8 cellular contexts compared by ENCODE assay signal in the genomic region with DNA sequence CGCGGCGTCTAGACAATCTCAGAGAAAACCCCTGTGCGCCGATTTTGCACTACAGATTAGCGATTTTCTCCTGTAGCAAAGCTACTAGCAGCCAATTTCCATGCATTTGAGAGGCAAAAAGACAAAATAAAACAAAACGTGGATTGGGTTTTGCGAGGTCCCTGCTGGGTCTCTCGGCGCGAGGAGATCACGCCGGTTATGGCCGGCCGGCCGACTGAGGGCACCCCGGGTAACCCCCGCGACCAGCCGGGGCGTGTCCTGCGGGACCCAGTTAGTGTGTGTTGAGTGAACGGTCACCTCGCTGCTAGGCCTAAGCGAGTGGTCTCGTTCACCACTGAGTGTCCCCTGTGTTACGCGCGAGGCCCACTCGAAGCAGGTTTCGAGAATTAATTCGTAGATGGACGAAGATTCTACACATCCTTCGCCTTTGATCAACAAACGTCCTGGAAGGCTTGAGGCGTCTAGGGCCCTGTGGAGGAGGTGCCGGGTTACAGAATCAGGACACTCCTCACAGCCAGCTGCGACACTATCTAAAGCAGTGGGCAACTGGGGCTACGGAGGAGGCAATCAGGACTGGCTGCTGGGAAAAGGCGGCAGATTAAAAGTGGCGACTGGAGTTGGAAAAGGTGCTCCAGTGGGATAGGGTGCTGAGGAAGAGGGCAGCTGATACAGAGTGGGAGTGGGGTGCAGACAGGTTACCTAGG. TPM values are rescaled to one million over a fixed set of nuclear protein-coding genes. Genes with fewer than 3 reads are reported as not detected.
A peak's percentile ranks its signal among the peaks of the same experiment; 100 is the strongest.
DNase-seq lines count a peak whose midpoint lies in the region; ATAC-seq and TF ChIP-seq lines count a peak whose summit lies in the region.

No MANE protein-coding gene starts in this region.

- 15 to 16% methylated on average over 41 of the region's 41 CpGs for WGBS in GM23248 (ENCODE audit: low coverage in 1 of 2, low lambda C conversion rate in 2 of 2, missing lambda C conversion rate in 2 of 2), 2 experiments

- H3K9me3 Mint-ChIP-seq in activated T-helper 17 cell treated with anti-CD3 and anti-CD28 coated beads, Interleukin-2, amount 50 U/mL, for 72 hours, result no peaks in the 10 kb centered on the region

- peaks cover 17% of the 10 kb centered on the region for H3F3A ChIP-seq in GM23248 (ENCODE audit: insufficient read depth)

- H3K9me2 ChIP-seq in GM23248 (ENCODE audit: insufficient read depth), result no peaks in the 10 kb centered on the region

- H3K36me3 ChIP-seq in BE2C (peaks cover 25% of the 10 kb centered on the region), GM23248 (ENCODE audit: low read depth) (0 out of 2 replicates have a peak, but pooled peaks cover 4% of the 10 kb centered on the region)

- peak; percentile 23 for ATAC-seq in activated T-helper 17 cell treated with anti-CD3 and anti-CD28 coated beads, Interleukin-2, amount 50 U/mL, for 72 hours (replicated peaks)
- peak; percentile 44 for ATAC-seq in left ventricle myocardium superior
- peak; percentile 61 for ATAC-seq in sciatic nerve

- H3K27me3 ChIP-seq in BE2C (no peaks in the 10 kb centered on the region), GM23248 (replicated peaks; ENCODE audit: insufficient read depth) (no peaks in the 10 kb centered on the region)

- H3K4me1 ChIP-seq in BE2C (peaks cover 22% of the 10 kb centered on the region), GM23248 (ENCODE audit: insufficient read depth) (peaks cover 16% of the 10 kb centered on the region)

- H3K4me3 ChIP-seq in BE2C (ENCODE audit: low read depth, low read length) (peak overlapping the region; percentile 97), GM23248 (peak overlapping the region; percentile 91)

- in situ Hi-C loops in GM23248 (cut with MboI), result no loop called here

- H3K4me2 ChIP-seq in GM23248 (ENCODE audit: unreplicated experiment), result peak overlapping the region; percentile 74

- DNase-seq in BE2C (peak; percentile 27), GM23248 (no peak), left ventricle myocardium superior (peak; percentile 68), sciatic nerve (ENCODE audit: low spot score) (peak; percentile 72), inferior parietal cortex (ENCODE audit: extremely low spot score) (no peak), kidney glomerular epithelial cell (lab: John Stamatoyannopoulos, UW) (no peak), NCI-H1436 treated with DMSO at 0.1 percent for 48 hours (lab: John Stamatoyannopoulos, UW) (no peak)

- intact Hi-C loops in left ventricle myocardium superior (cut with micrococcal nuclease), result no loop called here
- intact Hi-C loops in sciatic nerve (cut with DNase I), result no loop called here

- no peak for TF ChIP-seq CTCF in BE2C (IDR thresholded peaks at IDR 0.05; ENCODE audit: low read depth, low read length)

- H3K36me3 Mint-ChIP-seq in activated T-helper 17 cell treated with anti-CD3 and anti-CD28 coated beads, Interleukin-2, amount 50 U/mL, for 72 hours (ENCODE audit: low read depth), result peaks cover 45% of the 10 kb centered on the region

- peak overlapping the region; percentile 94 for H3K27ac Mint-ChIP-seq in activated T-helper 17 cell treated with anti-CD3 and anti-CD28 coated beads, Interleukin-2, amount 50 U/mL, for 72 hours

- no peaks in the 10 kb centered on the region for H3K27me3 Mint-ChIP-seq in activated T-helper 17 cell treated with anti-CD3 and anti-CD28 coated beads, Interleukin-2, amount 50 U/mL, for 72 hours

- no peaks in the 10 kb centered on the region for H4K20me1 ChIP-seq in GM23248 (ENCODE audit: insufficient read depth)

- H3K4me1 Mint-ChIP-seq in activated T-helper 17 cell treated with anti-CD3 and anti-CD28 coated beads, Interleukin-2, amount 50 U/mL, for 72 hours, result peaks cover 19% of the 10 kb centered on the region

- H3K27ac ChIP-seq in GM23248, result peak overlapping the region; percentile 96

- peak overlapping the region; percentile 91 for H3K4me3 Mint-ChIP-seq in activated T-helper 17 cell treated with anti-CD3 and anti-CD28 coated beads, Interleukin-2, amount 50 U/mL, for 72 hours

- H3K9me3 ChIP-seq in BE2C (no peaks in the 10 kb centered on the region), GM23248 (ENCODE audit: low read depth) (no peaks in the 10 kb centered on the region)

- H2AFZ ChIP-seq in GM23248, result peak overlapping the region; percentile 67

- H3K79me2 ChIP-seq in GM23248 (ENCODE audit: insufficient read depth), result peaks cover 44% of the 10 kb centered on the region

- peak overlapping the region; percentile 97 for H3K9ac ChIP-seq in GM23248

RNA-seq across cellular contexts. Expression of a gene that starts 0.8 kb away (rescaled TPM):
- 273 TPM for polyA plus RNA-seq in BE2C (2012; ENCODE audit: insufficient read depth, insufficient read length, low read depth)
- 329 and 332 TPM in 2 replicates for total RNA-seq in GM23248 (2014; rRNA removed; shearing (Covaris generic))
- 318 and 337 TPM in 2 replicates for polyA plus RNA-seq in GM23248 (2016; fragmentation: Nextera tagmentation; extraction: Ambion mirVana)
- total RNA-seq in activated T-helper 17 cell treated with anti-CD3 and anti-CD28 coated beads, Interleukin-2, amount 50 U/mL, for 72 hours, result 100 to 1,000 TPM; 334 to 423 TPM
- total RNA-seq in left ventricle myocardium superior (515 TPM), sciatic nerve (69.5 TPM)

RNA-seq across cellular contexts. Expression of a gene that starts 37.1 kb away (rescaled TPM):
- 84.6 TPM for polyA plus RNA-seq in BE2C (2012; ENCODE audit: insufficient read depth, insufficient read length, low read depth)
- total RNA-seq in GM23248 (2014; rRNA removed; shearing (Covaris generic)), result 126 and 128 TPM in 2 replicates
- polyA plus RNA-seq in GM23248 (2016; fragmentation: Nextera tagmentation; extraction: Ambion mirVana), result 121 and 122 TPM in 2 replicates
- total RNA-seq in activated T-helper 17 cell treated with anti-CD3 and anti-CD28 coated beads, Interleukin-2, amount 50 U/mL, for 72 hours, result 10 to 100 TPM; 17.9 to 36.8 TPM
- total RNA-seq in left ventricle myocardium superior (32.9 TPM), sciatic nerve (27.6 TPM)

Comparison
In these comparisons a context has a peak if more than half of its experiments do, and no peak if none do; other contexts are left out.
1. DNase-seq: peak in BE2C (single experiment), left ventricle myocardium superior (single experiment) and sciatic nerve (single experiment); none in GM23248 (single experiment), inferior parietal cortex (single experiment), kidney glomerular epithelial cell (single experiment) and NCI-H1436 treated with DMSO at 0.1 percent for 48 hours (single experiment).
2. Peak in every context shown above with its lines, with median percentiles within 50 percentile points of each other: ATAC-seq.